Comparison of ENCODE assay signal across 13 cellular contexts in the genomic region with DNA sequence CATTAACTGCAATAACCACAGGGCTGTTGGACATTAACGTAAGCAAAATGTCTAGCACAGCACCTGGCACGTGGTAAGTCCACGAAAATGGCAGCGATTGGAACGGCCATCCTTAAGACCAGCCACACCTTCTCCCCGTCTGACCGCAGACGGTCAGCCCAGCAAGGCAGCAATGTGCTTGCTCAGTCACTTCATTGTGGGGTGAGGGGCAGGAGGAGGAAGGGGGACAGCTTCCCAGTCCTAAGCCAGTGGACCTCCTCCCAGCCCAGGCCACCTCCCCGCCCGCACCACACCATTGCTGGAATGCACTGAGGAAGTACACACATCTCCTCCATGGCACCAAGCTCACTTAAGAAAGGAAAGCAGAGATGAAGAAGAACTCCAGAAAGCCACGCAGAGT. TPM values are rescaled to one million over a fixed set of nuclear protein-coding genes. Genes with fewer than 3 reads are reported as not detected.
DNase-seq lines count a peak whose midpoint lies in the region; ATAC-seq, FAIRE-seq and TF ChIP-seq lines count a peak whose summit lies in the region.
"Had no signal": no experiment of that assay in that cellular context is flagged by ENCODE, and none has a peak within 500 bp of the region (broad histone marks: within the 10 kb centered on the region; RNA-seq: fewer than 3 reads in every experiment).

No MANE protein-coding gene starts in this region.

- H3K9me3 ChIP-seq in spleen (no peaks in the 10 kb centered on the region), small intestine (ENCODE audit: control insufficient read depth, low read depth) (no peaks in the 10 kb centered on the region), BE2C (no peaks in the 10 kb centered on the region)
- H3K9me3 ChIP-seq: SJSA1 had no signal

- no peak overlapping the region for H3K23ac ChIP-seq in mesendoderm (ENCODE audit: low read length)

- H3K27ac ChIP-seq in mesendoderm (ENCODE audit: low read depth, low read length) (no peak overlapping the region), spleen (no peak overlapping the region), small intestine (ENCODE audit: low read depth in 1 of 2, low read length in 1 of 2) (no peak overlapping the region), foreskin keratinocyte (no peak overlapping the region)
- H3K27ac ChIP-seq: SJSA1 had no signal

- TF ChIP-seq CTCF in spleen (IDR thresholded peaks at IDR 0.05 in 8 of 11, conservative IDR thresholded peaks at IDR 0.05 in 3 of 11) (no peak), BE2C (IDR thresholded peaks at IDR 0.05; ENCODE audit: low read depth, low read length) (no peak), foreskin keratinocyte (conservative IDR thresholded peaks at IDR 0.05) (no peak)

- H3K27me3 ChIP-seq in mesendoderm (ENCODE audit: insufficient read depth, low read length, poor library complexity) (no peaks in the 10 kb centered on the region), spleen (replicated peaks in 1 of 7) (peaks cover 0 to 8% (median 0%) of the 10 kb centered on the region in 7 donors), small intestine (ENCODE audit: control insufficient read depth in 2 of 2, insufficient read depth in 2 of 2, low read length in 2 of 2) (no peaks in the 10 kb centered on the region), BE2C (peaks cover 36% of the 10 kb centered on the region), foreskin keratinocyte (peaks cover 37% of the 10 kb centered on the region)
- H3K27me3 ChIP-seq: SJSA1 had no signal

- no peak overlapping the region for H4K5ac ChIP-seq in mesendoderm (ENCODE audit: low read length)

- H2BK5ac ChIP-seq in mesendoderm (ENCODE audit: low read length), result peak overlapping the region; percentile 27

- H3K4ac ChIP-seq in mesendoderm (ENCODE audit: low read depth, low read length), result no peak overlapping the region

- H3K4me1 ChIP-seq in mesendoderm (ENCODE audit: control insufficient read depth, low read depth, low read length) (peaks cover 8% of the 10 kb centered on the region), spleen (no peaks in the 10 kb centered on the region), small intestine (ENCODE audit: control insufficient read depth in 2 of 2, insufficient read depth in 1 of 2, low read depth in 1 of 2, low read length in 1 of 2) (no peaks in the 10 kb centered on the region), BE2C (peaks cover 6% of the 10 kb centered on the region), foreskin keratinocyte (no peaks in the 10 kb centered on the region)
- H3K4me1 ChIP-seq: SJSA1 had no signal

- intact Hi-C loops in cardiac septum (cut with DNase I) (loop anchor here (1.0 to 5.0 kb wide), 3 partner anchors 8 to 69 kb away; a partner anchor contains a TSS), spleen (cut with DNase I; ENCODE audit: low total_unique reads) (no loop called here)

- no peak overlapping the region for H2BK15ac ChIP-seq in mesendoderm (replicated peaks; ENCODE audit: low read depth)

- WGBS in mesendoderm (ENCODE audit: extremely low coverage, insufficient coverage, low lambda C conversion rate), result no CpG with 5 or more reads among the region's 11 CpGs
- 86 to 95% (median 88%) methylated on average over 11 of the region's 11 CpGs for WGBS in spleen, 5 donors
- WGBS in small intestine, 3 donors, result 80 to 88% (median 82%) methylated on average over 11 of the region's 11 CpGs

- DNase-seq in SHP77 treated with DMSO at 0.1 percent for 48 hours (lab: John Stamatoyannopoulos, UW), result peak; percentile 51
- peak; percentile 64 for DNase-seq in cardiac septum (ENCODE audit: low spot score)
- no peak for DNase-seq in mesendoderm
- DNase-seq in spleen, result peak; percentile 51
- no peak for DNase-seq in NCI-H128 (lab: John Stamatoyannopoulos, UW; ENCODE audit: unreplicated experiment)
- no peak for DNase-seq in small intestine
- DNase-seq in BE2C, result no peak
- DNase-seq in foreskin keratinocyte, result no peak
- DNase-seq: CD4-positive, alpha-beta T cell; HCEC 1CT; NCI-H1930; NCI-H526 had no signal

- no peak overlapping the region for H4K8ac ChIP-seq in mesendoderm (ENCODE audit: low read depth, low read length)

- no peak for FAIRE-seq in small intestine (lab: Jason Lieb, UNC)

- peak overlapping the region; percentile 35 for H2AK5ac ChIP-seq in mesendoderm (ENCODE audit: low read length)

- TF ChIP-seq POLR2A in spleen (IDR thresholded peaks at IDR 0.05), result no peak

- H3K18ac ChIP-seq in mesendoderm (ENCODE audit: low read length), result no peak overlapping the region

- H3K79me1 ChIP-seq in mesendoderm (ENCODE audit: low read length), result no peaks in the 10 kb centered on the region

- no peaks in the 10 kb centered on the region for H3K79me2 ChIP-seq in mesendoderm (ENCODE audit: control insufficient read depth, insufficient read depth, low read length)

- no peak overlapping the region for H2BK120ac ChIP-seq in mesendoderm (ENCODE audit: low read depth, low read length)

- no peak for ATAC-seq in foreskin keratinocyte

- no peak overlapping the region for H3K4me2 ChIP-seq in mesendoderm (ENCODE audit: low read length)

- peak overlapping the region; percentile 69 for H3K56ac ChIP-seq in mesendoderm (ENCODE audit: low read length)

- H3K4me3 ChIP-seq in mesendoderm (ENCODE audit: low read length), result no peak overlapping the region
- H3K4me3 ChIP-seq in spleen, result no peak overlapping the region
- no peak overlapping the region for H3K4me3 ChIP-seq in small intestine (ENCODE audit: low read depth in 1 of 2, low read length in 2 of 2)
- H3K4me3 ChIP-seq in BE2C (ENCODE audit: low read depth, low read length), result no peak overlapping the region
- H3K4me3 ChIP-seq: SJSA1 had no signal

- no peak overlapping the region for H3K9ac ChIP-seq in mesendoderm (ENCODE audit: low read length)

- no peaks in the 10 kb centered on the region for H3K36me3 ChIP-seq in mesendoderm (ENCODE audit: control insufficient read depth, insufficient read depth, low read length)
- no peaks in the 10 kb centered on the region for H3K36me3 ChIP-seq in spleen
- H3K36me3 ChIP-seq in small intestine (ENCODE audit: control insufficient read depth in 2 of 2, insufficient read depth in 2 of 2, low read length in 2 of 2), result no peaks in the 10 kb centered on the region
- H3K36me3 ChIP-seq in BE2C, result no peaks in the 10 kb centered on the region
- H3K36me3 ChIP-seq: SJSA1 had no signal

RNA-seq across cellular contexts. Expression of a gene that starts 8.6 kb away (rescaled TPM):
- total RNA-seq in cardiac septum (150 TPM), spleen (1 to 10 TPM in 2 of 7 donors, under 1 TPM in 4, not detected in 1; 0.13 to 2.4 (median 0.37) TPM), foreskin keratinocyte (0.04 TPM in 1 of 2 replicates, not detected in the other)
- polyA plus RNA-seq in mesendoderm (2013, experiment 1 of 2), result 0.13 TPM
- polyA plus RNA-seq in mesendoderm (2013, experiment 2 of 2), result 0.18 TPM
- polyA plus RNA-seq in spleen (under 1 TPM; 0.03 to 0.26 (median 0.07) TPM), small intestine (under 1 TPM in 2 of 3 donors, not detected in 1; 0.04 to 0.81 TPM), foreskin keratinocyte (not detected in 2 replicates)
- 1.2 TPM for polyA plus RNA-seq in BE2C (2012; ENCODE audit: insufficient read depth, insufficient read length, low read depth)

Comparison
In these comparisons a context has a peak if more than half of its experiments do, and no peak if none do; other contexts are left out.
1. DNase-seq: peak in SHP77 treated with DMSO at 0.1 percent for 48 hours (single experiment), cardiac septum (single experiment) and spleen (single experiment); none in mesendoderm (single experiment), NCI-H128 (single experiment), small intestine (single experiment), BE2C (single experiment) and foreskin keratinocyte (0 of 2).
2. RNA of a gene that starts 8.6 kb away (total RNA-seq): 150 TPM in cardiac septum (single experiment); 0.13 to 2.4 TPM in spleen and 0.04 TPM in foreskin keratinocyte; every median in the first group is over 10 times any median in the second.